Comparison of ENCODE assay signal across 1 cellular context in the genomic region with DNA sequence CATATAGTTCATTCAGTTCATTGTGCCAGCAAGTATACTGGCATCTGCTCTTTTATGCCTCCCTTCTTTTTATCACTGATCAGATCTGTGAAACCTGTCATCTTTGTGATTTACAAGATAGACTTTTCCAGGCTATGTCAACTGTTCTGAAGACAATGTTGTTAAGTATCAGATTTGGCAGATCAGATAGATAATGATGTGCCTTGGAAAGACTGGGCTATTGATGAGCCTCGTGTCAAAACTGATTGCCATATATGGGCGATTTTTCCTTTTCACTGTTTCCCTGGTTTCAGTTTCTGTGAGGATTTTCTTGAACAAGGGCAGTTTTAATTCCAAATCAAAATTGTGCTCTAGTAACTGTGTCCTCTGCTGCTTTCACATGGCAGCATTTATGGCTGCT.
A peak's percentile ranks its signal among the peaks of the same experiment; 100 is the strongest.
TF ChIP-seq lines count a peak whose summit lies in the region.

No MANE protein-coding gene starts in this region.

TF ChIP-seq in H1, 55 proteins besides CTCF, POLR2A, EP300 and RAD21:
- TF ChIP-seq, protein P1, sequence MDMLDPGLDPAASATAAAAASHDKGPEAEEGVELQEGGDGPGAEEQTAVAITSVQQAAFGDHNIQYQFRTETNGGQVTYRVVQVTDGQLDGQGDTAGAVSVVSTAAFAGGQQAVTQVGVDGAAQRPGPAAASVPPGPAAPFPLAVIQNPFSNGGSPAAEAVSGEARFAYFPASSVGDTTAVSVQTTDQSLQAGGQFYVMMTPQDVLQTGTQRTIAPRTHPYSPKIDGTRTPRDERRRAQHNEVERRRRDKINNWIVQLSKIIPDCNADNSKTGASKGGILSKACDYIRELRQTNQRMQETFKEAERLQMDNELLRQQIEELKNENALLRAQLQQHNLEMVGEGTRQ (IDR thresholded peaks at IDR 0.05; ENCODE audit: low read length) = no peak
- peak; percentile 65 for TF ChIP-seq SRF (IDR thresholded peaks at IDR 0.05; ENCODE audit: low read depth, low read length)
- TF ChIP-seq JUN (IDR thresholded peaks at IDR 0.05; ENCODE audit: low read depth, low read length) = no peak
